12 cellular contexts compared by ENCODE assay signal in genomic region chr17:39617100-39617445, GRCh38. TPM values are rescaled to one million over a fixed set of nuclear protein-coding genes. Genes with fewer than 3 reads are reported as not detected.
DNase-seq lines count a peak whose midpoint lies in the region; ATAC-seq, FAIRE-seq and TF ChIP-seq lines count a peak whose summit lies in the region.
"Had no signal": no experiment of that assay in that cellular context is flagged by ENCODE, and none has a peak within 500 bp of the region (broad histone marks: within the 10 kb centered on the region; RNA-seq: fewer than 3 reads in every experiment).

No MANE protein-coding gene starts in this region.

- ATAC-seq in left cardiac atrium (no peak), activated B cell treated with CpG ODN at 0.5 μM for 24 hours (ENCODE audit: low read depth) (no peak), upper lobe of right lung (no peak), GM21717 (IDR thresholded peaks at IDR 0.05; ENCODE audit: unreplicated experiment) (no peak)

- CTCF ChIA-PET in activated B cell treated with CpG ODN at 0.5 μM for 24 hours (lab: Charles Lee) = interaction anchor here (0.7 to 2.2 kb wide), 2 partner anchors 69 to 113 kb away, joined by 4 to 9 read pairs; partner anchors contain the start of gene MIEN1

- H3K4me3 ChIP-seq in left ventricle myocardium inferior = peak overlapping the region; percentile 70
- peak overlapping the region in 2 of 3 experiments; percentile 44 to 77 for H3K4me3 ChIP-seq in keratinocyte (ENCODE audit: control insufficient read depth in 2 of 3, extremely low read depth in 1 of 3, insufficient read depth in 2 of 3, low read depth in 1 of 3, low read length in 3 of 3)
- peak overlapping the region; percentile 46 for H3K4me3 ChIP-seq in upper lobe of right lung

- H3K9me1 ChIP-seq in keratinocyte (ENCODE audit: control insufficient read depth, extremely low read depth, insufficient read depth, low read length) = no peaks in the 10 kb centered on the region

- peak overlapping the region; percentile 66 for H3K4me2 ChIP-seq in keratinocyte (ENCODE audit: control insufficient read depth, extremely low read depth, insufficient read depth, low read depth, low read length)

- no peak overlapping the region for H3K9ac ChIP-seq in keratinocyte (ENCODE audit: control insufficient read depth, extremely low read depth, insufficient read depth, low read length)

- no peaks in the 10 kb centered on the region for H4K20me1 ChIP-seq in keratinocyte (ENCODE audit: control insufficient read depth, extremely low read depth, insufficient read depth, low read length)

- H3K9me3 ChIP-seq in left ventricle myocardium inferior (replicated peaks) (no peaks in the 10 kb centered on the region), keratinocyte (ENCODE audit: control insufficient read depth, low read depth, low read length) (no peaks in the 10 kb centered on the region), upper lobe of right lung (no peaks in the 10 kb centered on the region)

- H3K4me1 ChIP-seq in left ventricle myocardium inferior (peaks cover 14% of the 10 kb centered on the region), keratinocyte (ENCODE audit: control insufficient read depth, extremely low read depth, insufficient read depth, low read length) (peaks cover 2% of the 10 kb centered on the region), upper lobe of right lung (peaks cover 5% of the 10 kb centered on the region)

- no peaks in the 10 kb centered on the region for H3K36me3 Mint-ChIP-seq in activated B cell treated with CpG ODN at 0.5 μM for 24 hours (ENCODE audit: low read depth)

- DNase-seq in left ventricle myocardium inferior (no peak), left cardiac atrium (no peak), activated B cell treated with CpG ODN at 0.5 μM for 24 hours (no peak), keratinocyte (ENCODE audit: low read depth, low spot score) (no peak), upper lobe of right lung (no peak), kidney tubule cell (ENCODE audit: low spot score) (no peak), NK-92 (lab: John Stamatoyannopoulos, UW; ENCODE audit: unreplicated experiment) (no peak)
- DNase-seq: activated gamma-delta T cell treated with Interleukin-2 at 50 U/mL for 16 hours, mesendoderm, NCI-H187 treated with DMSO at 0.1 percent for 48 hours had no signal

- no peak overlapping the region for H2AFZ ChIP-seq in keratinocyte (ENCODE audit: control insufficient read depth, low read length)

- dilution Hi-C loops in keratinocyte (cut with MboI; ENCODE audit: extremely low pct_ligation_motif_present, low sequenced_read_pairs) = no loop called here

- H3K27ac ChIP-seq in left ventricle myocardium inferior (replicated peaks) = no peak overlapping the region
- no peak overlapping the region for H3K27ac ChIP-seq in keratinocyte (ENCODE audit: control insufficient read depth, insufficient read depth, low read length)
- H3K27ac ChIP-seq in upper lobe of right lung = no peak overlapping the region

- H3K4me1 Mint-ChIP-seq in activated B cell treated with CpG ODN at 0.5 μM for 24 hours = peaks cover 15% of the 10 kb centered on the region

- TF ChIP-seq CTCF in left ventricle myocardium inferior (IDR thresholded peaks at IDR 0.05; ENCODE audit: borderline replicate concordance) (no peak), activated B cell treated with CpG ODN at 0.5 μM for 24 hours (IDR thresholded peaks at IDR 0.05) (no peak), keratinocyte (optimal IDR thresholded peaks at IDR 0.05 in 1 of 3, IDR thresholded peaks at IDR 0.05 in 1 of 3, conservative IDR thresholded peaks at IDR 0.05 in 1 of 3; ENCODE audit: extremely low read depth in 1 of 3, insufficient read depth in 2 of 3, low read length in 3 of 3) (no peak), upper lobe of right lung (IDR thresholded peaks at IDR 0.05) (no peak)

- POLR2A ChIA-PET in activated B cell treated with CpG ODN at 0.5 μM for 24 hours (lab: Charles Lee) = interaction anchor here (0.6 to 1.0 kb wide), 2 partner anchors 18 to 187 kb away, joined by 3 to 4 read pairs; no protein-coding TSS in a partner anchor

- intact Hi-C loops in left ventricle myocardium inferior (cut with micrococcal nuclease) = no loop called here
- intact Hi-C loops in left cardiac atrium (cut with DNase I) = no loop called here
- intact Hi-C loops in activated B cell treated with CpG ODN at 0.5 μM for 24 hours (cut with micrococcal nuclease) = no loop called here
- intact Hi-C loops in upper lobe of right lung (cut with DNase I) = no loop called here

- H3K27ac Mint-ChIP-seq in activated B cell treated with CpG ODN at 0.5 μM for 24 hours = no peak overlapping the region

- peaks cover 6% of the 10 kb centered on the region for H3K27me3 Mint-ChIP-seq in activated B cell treated with CpG ODN at 0.5 μM for 24 hours

- H3K79me2 ChIP-seq in keratinocyte (ENCODE audit: control insufficient read depth, insufficient read depth, low read length) = no peaks in the 10 kb centered on the region

- no peaks in the 10 kb centered on the region for H3K9me3 Mint-ChIP-seq in activated B cell treated with CpG ODN at 0.5 μM for 24 hours

- H3K27me3 ChIP-seq in left ventricle myocardium inferior (ENCODE audit: low read depth) (peaks cover 47% of the 10 kb centered on the region), keratinocyte (ENCODE audit: control insufficient read depth, extremely low read depth, insufficient read depth, low read length) (peaks cover 32% of the 10 kb centered on the region), upper lobe of right lung (peaks cover 13% of the 10 kb centered on the region)

- H3K36me3 ChIP-seq in left ventricle myocardium inferior = no peaks in the 10 kb centered on the region
- no peaks in the 10 kb centered on the region for H3K36me3 ChIP-seq in keratinocyte (ENCODE audit: control insufficient read depth in 2 of 2, extremely low read depth in 1 of 2, insufficient read depth in 2 of 2, low read length in 2 of 2)
- no peaks in the 10 kb centered on the region for H3K36me3 ChIP-seq in upper lobe of right lung

- H3K4me3 Mint-ChIP-seq in activated B cell treated with CpG ODN at 0.5 μM for 24 hours = peak overlapping the region; percentile 72

- no peak for FAIRE-seq in keratinocyte (lab: Jason Lieb, UNC)

RNA-seq across cellular contexts. Expression of gene NEUROD2, which starts 9.4 kb away (rescaled TPM):
- total RNA-seq in left ventricle myocardium inferior = not detected
- total RNA-seq in left cardiac atrium = not detected
- 0.02 TPM in 1 of 2 replicates, not detected in the other for total RNA-seq in activated B cell treated with CpG ODN at 0.5 μM for 24 hours
- polyA plus RNA-seq in keratinocyte = not detected in 3 replicates
- not detected for polyA plus RNA-seq in keratinocyte (2011; ENCODE audit: low read depth)
- not detected in 2 replicates for polyA plus RNA-seq in keratinocyte (2011; cell fraction: cytosol; rRNA removed)
- polyA plus RNA-seq in keratinocyte (2011; cell fraction: nucleus; rRNA removed) = not detected in 2 replicates
- polyA plus RNA-seq in keratinocyte (2012; ENCODE audit: low replicate concordance) = 0.04 and 0.07 TPM in 2 replicates
- polyA minus RNA-seq in keratinocyte = not detected in 3 replicates
- not detected for polyA minus RNA-seq in keratinocyte (2011; cell fraction: cytosol; rRNA and poly(A)+ RNA removed)
- polyA minus RNA-seq in keratinocyte (2011; cell fraction: nucleus; rRNA and poly(A)+ RNA removed) = not detected in 2 replicates
- not detected for total RNA-seq in upper lobe of right lung
- total RNA-seq: epithelial cell of proximal tubule had no signal

RNA-seq across cellular contexts. Expression of gene PPP1R1B, which starts 9.7 kb away (rescaled TPM):
- total RNA-seq in left ventricle myocardium inferior = 0.36 TPM
- total RNA-seq in left cardiac atrium = 1 to 10 TPM; 4.0 to 5.3 TPM
- not detected in 2 replicates for total RNA-seq in activated B cell treated with CpG ODN at 0.5 μM for 24 hours
- polyA plus RNA-seq in keratinocyte = 0.14 to 0.35 TPM (median 0.18 TPM) in 3 replicates
- not detected for polyA plus RNA-seq in keratinocyte (2011; ENCODE audit: low read depth)
- 0.19 and 0.27 TPM in 2 replicates for polyA plus RNA-seq in keratinocyte (2011; cell fraction: cytosol; rRNA removed)
- 0.11 and 0.15 TPM in 2 replicates for polyA plus RNA-seq in keratinocyte (2011; cell fraction: nucleus; rRNA removed)
- 0.21 TPM in 1 of 2 replicates, not detected in the other for polyA plus RNA-seq in keratinocyte (2012; ENCODE audit: low replicate concordance)
- polyA minus RNA-seq in keratinocyte = 0.13 to 0.33 TPM (median 0.19 TPM) in 3 replicates
- polyA minus RNA-seq in keratinocyte (2011; cell fraction: cytosol; rRNA and poly(A)+ RNA removed) = not detected
- not detected in 2 replicates for polyA minus RNA-seq in keratinocyte (2011; cell fraction: nucleus; rRNA and poly(A)+ RNA removed)
- 25.1 TPM for total RNA-seq in upper lobe of right lung
- total RNA-seq: epithelial cell of proximal tubule had no signal

RNA-seq across cellular contexts. Expression of gene STARD3, which starts 19.9 kb away (rescaled TPM):
- total RNA-seq in left ventricle myocardium inferior (15.7 TPM), left cardiac atrium (10 to 100 TPM; 22.8 to 24.8 TPM), activated B cell treated with CpG ODN at 0.5 μM for 24 hours (51.8 and 58.2 TPM in 2 replicates), upper lobe of right lung (78.2 TPM)
- 29.0 to 39.6 TPM (median 33.9 TPM) in 3 replicates for polyA plus RNA-seq in keratinocyte
- 25.9 TPM for polyA plus RNA-seq in keratinocyte (2011; ENCODE audit: low read depth)
- 25.5 and 26.6 TPM in 2 replicates for polyA plus RNA-seq in keratinocyte (2011; cell fraction: cytosol; rRNA removed)
- polyA plus RNA-seq in keratinocyte (2011; cell fraction: nucleus; rRNA removed) = 57.2 and 70.3 TPM in 2 replicates
- 31.2 and 36.8 TPM in 2 replicates for polyA plus RNA-seq in keratinocyte (2012; ENCODE audit: low replicate concordance)
- polyA minus RNA-seq in keratinocyte = 32.4 to 42.2 TPM (median 41.6 TPM) in 3 replicates
- 29.2 TPM for polyA minus RNA-seq in keratinocyte (2011; cell fraction: cytosol; rRNA and poly(A)+ RNA removed)
- polyA minus RNA-seq in keratinocyte (2011; cell fraction: nucleus; rRNA and poly(A)+ RNA removed) = 18.5 and 20.1 TPM in 2 replicates

RNA-seq across cellular contexts. Expression of gene TCAP, which starts 48.1 kb away (rescaled TPM):
- total RNA-seq in left ventricle myocardium inferior (5,825 TPM), left cardiac atrium (1,000 to 10,000 TPM; 1,910 to 2,797 TPM), activated B cell treated with CpG ODN at 0.5 μM for 24 hours (2.1 and 2.3 TPM in 2 replicates), upper lobe of right lung (5.3 TPM)
- 0.06 to 0.26 TPM (median 0.20 TPM) in 3 replicates for polyA plus RNA-seq in keratinocyte
- 0.20 TPM for polyA plus RNA-seq in keratinocyte (2011; ENCODE audit: low read depth)
- 0.06 and 0.13 TPM in 2 replicates for polyA plus RNA-seq in keratinocyte (2011; cell fraction: cytosol; rRNA removed)
- 0.70 and 1.1 TPM in 2 replicates for polyA plus RNA-seq in keratinocyte (2011; cell fraction: nucleus; rRNA removed)
- 0.16 and 0.62 TPM in 2 replicates for polyA plus RNA-seq in keratinocyte (2012; ENCODE audit: low replicate concordance)
- 0.36 to 0.79 TPM in 2 of 3 replicates, not detected in the other for polyA minus RNA-seq in keratinocyte
- not detected for polyA minus RNA-seq in keratinocyte (2011; cell fraction: cytosol; rRNA and poly(A)+ RNA removed)
- polyA minus RNA-seq in keratinocyte (2011; cell fraction: nucleus; rRNA and poly(A)+ RNA removed) = 0.42 TPM in 1 of 2 replicates, not detected in the other
- total RNA-seq: epithelial cell of proximal tubule had no signal

RNA-seq across cellular contexts. Expression of gene PNMT, which starts 51.2 kb away (rescaled TPM):
- total RNA-seq in left ventricle myocardium inferior (7.6 TPM), left cardiac atrium (10 to 100 TPM in 1 of 2 donors, 1 to 10 TPM in 1; 9.7 to 11.2 TPM), activated B cell treated with CpG ODN at 0.5 μM for 24 hours (not detected in 2 replicates), upper lobe of right lung (4.3 TPM)
- not detected in 3 replicates for polyA plus RNA-seq in keratinocyte
- polyA plus RNA-seq in keratinocyte (2011; ENCODE audit: low read depth) = not detected
- not detected in 2 replicates for polyA plus RNA-seq in keratinocyte (2011; cell fraction: cytosol; rRNA removed)
- polyA plus RNA-seq in keratinocyte (2011; cell fraction: nucleus; rRNA removed) = not detected in 2 replicates
- polyA plus RNA-seq in keratinocyte (2012; ENCODE audit: low replicate concordance) = not detected in 2 replicates
- not detected in 3 replicates for polyA minus RNA-seq in keratinocyte
- polyA minus RNA-seq in keratinocyte (2011; cell fraction: cytosol; rRNA and poly(A)+ RNA removed) = not detected
- not detected in 2 replicates for polyA minus RNA-seq in keratinocyte (2011; cell fraction: nucleus; rRNA and poly(A)+ RNA removed)
- total RNA-seq: epithelial cell of proximal tubule had no signal
